ENCODE assay signal across 7 cellular contexts in genomic region chr3:127690823-127691452, GRCh38. TPM values are rescaled to one million over a fixed set of nuclear protein-coding genes. Genes with fewer than 3 reads are reported as not detected.
DNase-seq lines count a peak whose midpoint lies in the region; TF ChIP-seq lines count a peak whose summit lies in the region.

No MANE protein-coding gene starts in this region.

- intact Hi-C loops in adrenal gland (cut with DNase I), result loop anchor here (5.0 to 10.0 kb wide), 4 partner anchors 39 to 271 kb away; partner anchors contain the start of gene MGLL (in 1 of the 2)

- H3K4me1 ChIP-seq in adrenal gland (replicated peaks in 1 of 2) (peaks cover 0 to under 1% of the 10 kb centered on the region in 2 donors), tibial nerve (peaks cover 0 to 50% (median 12%) of the 10 kb centered on the region in 4 donors)

- no peaks in the 10 kb centered on the region for H3K27me3 ChIP-seq in adrenal gland
- no peaks in the 10 kb centered on the region for H3K27me3 ChIP-seq in tibial nerve

- H3K36me3 ChIP-seq in adrenal gland (replicated peaks in 1 of 2), result peaks cover 0 to 5% of the 10 kb centered on the region in 2 donors
- H3K36me3 ChIP-seq in tibial nerve, result peaks cover 0 to 35% (median 0%) of the 10 kb centered on the region in 3 donors

- H3K4me3 ChIP-seq in adrenal gland, result no peak overlapping the region
- H3K4me3 ChIP-seq in tibial nerve, result no peak overlapping the region

- H3K27ac ChIP-seq in adrenal gland (peak overlapping the region in 1 of 5 donors; percentile 62), tibial nerve (peak overlapping the region in 3 of 4 donors; percentile 22 to 74 (median 71))

- no peaks in the 10 kb centered on the region for H3K9me3 ChIP-seq in adrenal gland (replicated peaks in 1 of 3)
- H3K9me3 ChIP-seq in tibial nerve, result no peaks in the 10 kb centered on the region

- DNase-seq in GM03348 (ENCODE audit: low spot score) (peak; percentile 77), M059J (ENCODE audit: low read depth) (peak; percentile 75), adrenal gland (peak in 6 of 7 donors; percentile 57 to 76 (median 68)), iris pigment epithelial cell (ENCODE audit: low read depth) (peak; percentile 68), tibial nerve (ENCODE audit: low spot score in 2 of 2) (no peak)
- no peak for DNase-seq in central memory CD4-positive, alpha-beta T cell
- no peak for DNase-seq in activated CD4-positive, CD25-positive, alpha-beta regulatory T cell (lab: John Stamatoyannopoulos, UW)

- no peak for TF ChIP-seq EP300 in tibial nerve (IDR thresholded peaks at IDR 0.05)

- TF ChIP-seq CTCF in adrenal gland (IDR thresholded peaks at IDR 0.05), result peak; percentile 31 to 70 (median 58)
- peak in 4 of 5 experiments; percentile 46 to 79 (median 56) for TF ChIP-seq CTCF in tibial nerve (IDR thresholded peaks at IDR 0.05)

- TF ChIP-seq POLR2A in adrenal gland (IDR thresholded peaks at IDR 0.05) (no peak), tibial nerve (IDR thresholded peaks at IDR 0.05) (no peak)

- WGBS in adrenal gland, 4 donors, result 66 to 100% (median 75%) methylated on average over 1 to 4 of the region's 4 CpGs
- WGBS in tibial nerve, 2 donors, result 70 to 76% methylated on average over 4 of the region's 4 CpGs

RNA-seq across cellular contexts. Expression of gene ABTB1, which starts 18.2 kb away (rescaled TPM):
- total RNA-seq in M059J (2014; rRNA removed; shearing (Covaris generic)), result 0.52 and 2.1 TPM in 2 replicates
- total RNA-seq in adrenal gland (10 to 100 TPM; 13.0 to 68.0 (median 32.2) TPM), tibial nerve (100 to 1,000 TPM in 3 of 4 donors, 10 to 100 TPM in 1; 86.4 to 134 (median 121) TPM)
- polyA plus RNA-seq in adrenal gland, result 10 to 100 TPM in 2 of 3 donors, 1 to 10 TPM in 1; 2.8 to 96.0 (median 62.1) TPM

Comparison
In these comparisons a context has a peak if more than half of its experiments do, and no peak if none do; other contexts are left out.
1. DNase-seq: peak in GM03348 (single experiment), M059J (single experiment), adrenal gland (6 of 7) and iris pigment epithelial cell (single experiment); none in tibial nerve (0 of 2), central memory CD4-positive, alpha-beta T cell (single experiment) and activated CD4-positive, CD25-positive, alpha-beta regulatory T cell (0 of 4).